In the genomic region with DNA sequence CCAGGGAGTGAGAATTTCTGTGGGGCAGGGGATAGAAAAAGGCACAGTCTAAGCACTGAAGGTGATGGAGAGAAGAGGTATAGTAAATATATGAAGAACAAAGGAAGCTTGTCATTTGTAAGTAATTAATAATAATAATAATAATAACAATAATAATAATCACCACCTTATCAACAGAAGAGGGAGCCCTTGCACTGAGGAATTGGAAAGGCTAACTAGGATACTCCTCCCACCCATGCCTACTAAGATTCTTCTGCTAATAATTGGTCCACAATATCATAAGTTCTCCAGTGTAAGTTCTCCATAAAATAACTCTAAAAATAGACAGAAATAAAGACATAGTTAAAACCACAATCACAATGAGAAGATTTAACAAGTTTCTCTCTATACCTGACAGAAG, we compare ENCODE assay signal across 16 cellular contexts. TPM values are rescaled to one million over a fixed set of nuclear protein-coding genes. Genes with fewer than 3 reads are reported as not detected.
DNase-seq lines count a peak whose midpoint lies in the region; ATAC-seq, FAIRE-seq and TF ChIP-seq lines count a peak whose summit lies in the region.
"Had no signal": no experiment of that assay in that cellular context is flagged by ENCODE, and none has a peak within 500 bp of the region (broad histone marks: within the 10 kb centered on the region; RNA-seq: fewer than 3 reads in every experiment).

No MANE protein-coding gene starts in this region.

- POLR2A ChIA-PET in HepG2 (lab: Yijun Ruan, JAX) = no interaction called here

- no peak for TF ChIP-seq RAD21 in HepG2 (CRISPR knock-in tag; IDR thresholded peaks at IDR 0.05)

- H3K27ac ChIP-seq in HepG2 (ENCODE audit: extremely low read length, insufficient read depth, low read length) = no peak overlapping the region
- H3K27ac ChIP-seq in right lobe of liver = no peak overlapping the region
- no peak overlapping the region for H3K27ac ChIP-seq in suprapubic skin
- H3K27ac ChIP-seq: skin epidermis had no signal

- intact Hi-C loops in HepG2 (cut with micrococcal nuclease; ENCODE audit: unreplicated experiment) (loop anchor here (1.0 kb wide), 1 partner anchor 213 kb away; no protein-coding TSS in a partner anchor), right lobe of liver (cut with DNase I) (no loop called here)

- no TSS peak for BruUV-seq in HepG2 (replicated peaks; lab: Mats Ljungman, UMichigan)

- CTCF ChIA-PET in HepG2 (lab: Yijun Ruan, JAX; ENCODE audit: low intra/inter-chr PET ratio, low total read pairs) = interaction anchor here (1.6 to 2.3 kb wide), 2 partner anchors 213 to 227 kb away, joined by 4 to 20 read pairs; no protein-coding TSS in a partner anchor

- H3K4me2 ChIP-seq in HepG2 (ENCODE audit: low read depth, low read length) = no peak overlapping the region

- no peak for ATAC-seq in HepG2
- no peak for ATAC-seq in right lobe of liver
- ATAC-seq in GM18907 (IDR thresholded peaks at IDR 0.05; ENCODE audit: unreplicated experiment) = no peak
- ATAC-seq: naive thymus-derived CD4-positive, alpha-beta T cell had no signal

- H3K27me3 ChIP-seq in HepG2 (ENCODE audit: control insufficient read depth in 1 of 2, insufficient read depth in 2 of 2, low read length in 2 of 2) (no peaks in the 10 kb centered on the region), right lobe of liver (no peaks in the 10 kb centered on the region), suprapubic skin (no peaks in the 10 kb centered on the region)

- no peaks in the 10 kb centered on the region for H3K79me2 ChIP-seq in HepG2 (ENCODE audit: insufficient read depth, low read length)

- H3K9ac ChIP-seq in HepG2 (ENCODE audit: insufficient read depth, low read depth, low read length) = no peak overlapping the region

- no peaks in the 10 kb centered on the region for H4K20me1 ChIP-seq in HepG2 (ENCODE audit: insufficient read depth, low read length)

- FAIRE-seq in HepG2 (lab: Jason Lieb, UNC) = no peak
- FAIRE-seq: keratinocyte had no signal

- no peak for TF ChIP-seq EP300 in HepG2 (IDR thresholded peaks at IDR 0.05; ENCODE audit: low read depth in 2 of 2, low read length in 2 of 2)
- TF ChIP-seq EP300 in HepG2 (CRISPR knock-in tag; IDR thresholded peaks at IDR 0.05; ENCODE audit: borderline replicate concordance) = no peak
- TF ChIP-seq EP300 in suprapubic skin (IDR thresholded peaks at IDR 0.05) = no peak

- in situ Hi-C loops in HepG2 (cut with HindIII; ENCODE audit: extremely low pct_ligation_motif_present, low pct_unique_long_range_greater_than_20kb) = no loop called here

- TF ChIP-seq POLR2A in HepG2 (IDR thresholded peaks at IDR 0.05; ENCODE audit: insufficient read depth in 1 of 2, low read depth in 2 of 2, low read length in 2 of 2) (no peak), right lobe of liver (IDR thresholded peaks at IDR 0.05) (no peak), suprapubic skin (IDR thresholded peaks at IDR 0.05) (no peak)

- H3K4me1 ChIP-seq in HepG2 (ENCODE audit: insufficient read depth, low read length) (no peaks in the 10 kb centered on the region), right lobe of liver (no peaks in the 10 kb centered on the region), suprapubic skin (no peaks in the 10 kb centered on the region)

- H3K4me3 ChIP-seq in HepG2 (replicated peaks in 1 of 3; ENCODE audit: insufficient read depth in 1 of 3, low read depth in 2 of 3, low read length in 3 of 3) (no peak overlapping the region), right lobe of liver (no peak overlapping the region), fibroblast of pulmonary artery (replicated peaks; ENCODE audit: low read depth, low read length) (no peak overlapping the region), suprapubic skin (no peak overlapping the region)
- H3K4me3 ChIP-seq: skin epidermis had no signal

- peak; percentile 4 for DNase-seq in HepG2 (ENCODE audit: low spot score)
- DNase-seq in right lobe of liver = no peak
- peak; percentile 12 for DNase-seq in SW480 (ENCODE audit: low spot score)
- DNase-seq in fibroblast of pulmonary artery (ENCODE audit: low read depth) = peak; percentile 7
- DNase-seq in stimulated activated naive CD4-positive, alpha-beta T cell treated with Interleukin-2 at 50 U/mL for 16 hours (lab: John Stamatoyannopoulos, UW) = no peak
- no peak for DNase-seq in hypothalamus (lab: John Stamatoyannopoulos, UW)
- DNase-seq in suprapubic skin (ENCODE audit: low spot score in 2 of 2) = no peak
- DNase-seq: activated T-cell treated with anti-CD3 and anti-CD28 coated beads, Interleukin-2, amount 50 U/mL, for 24 hours; DMS53; naive thymus-derived CD4-positive, alpha-beta T cell; NCI-H2227 treated with DMSO at 0.1 percent for 48 hours had no signal

- TF ChIP-seq CTCF in HepG2 (CRISPR knock-in tag; IDR thresholded peaks at IDR 0.05) (0 out of 2 replicates have a peak, but pooled peaks have one; percentile 15), right lobe of liver (IDR thresholded peaks at IDR 0.05) (peak in 1 of 4 donors; percentile 5), fibroblast of pulmonary artery (IDR thresholded peaks at IDR 0.05; ENCODE audit: low read length, missing control alignments) (no peak), suprapubic skin (IDR thresholded peaks at IDR 0.05) (no peak)

- no peaks in the 10 kb centered on the region for H3K9me3 ChIP-seq in HepG2 (ENCODE audit: low read length)
- no peaks in the 10 kb centered on the region for H3K9me3 ChIP-seq in right lobe of liver
- no peaks in the 10 kb centered on the region for H3K9me3 ChIP-seq in suprapubic skin

- H3K36me3 ChIP-seq in HepG2 (replicated peaks in 1 of 2; ENCODE audit: control insufficient read depth in 1 of 2, insufficient read depth in 2 of 2, low read length in 2 of 2) (no peaks in the 10 kb centered on the region), right lobe of liver (no peaks in the 10 kb centered on the region), suprapubic skin (no peaks in the 10 kb centered on the region)

- H2AFZ ChIP-seq in HepG2 (ENCODE audit: low read length) = no peak overlapping the region

RNA-seq across cellular contexts. Expression of a gene that starts 0.9 kb away (rescaled TPM):
- total RNA-seq in HepG2 (2016; rRNA removed; fragmentation: Illumina TruSeq; extraction: Trizol) (not detected in 2 replicates), right lobe of liver (not detected), suprapubic skin (not detected)
- not detected in 2 replicates for total RNA-seq in HepG2 (2016; cell fraction: cytosol; rRNA removed; fragmentation: Illumina TruSeq; extraction: Trizol; ENCODE audit: low read depth)
- not detected in 2 replicates for total RNA-seq in HepG2 (2016; cell fraction: insoluble cytoplasmic fraction; rRNA removed; fragmentation: Illumina TruSeq; extraction: Trizol)
- not detected in 2 replicates for total RNA-seq in HepG2 (2016; cell fraction: membrane; rRNA removed; fragmentation: Illumina TruSeq; extraction: Trizol)
- not detected in 2 replicates for total RNA-seq in HepG2 (2016; cell fraction: nucleus; rRNA removed; fragmentation: Illumina TruSeq; extraction: Trizol)
- polyA plus RNA-seq in HepG2 (2011; rRNA removed) = not detected in 2 replicates
- not detected in 2 replicates for polyA plus RNA-seq in HepG2 (2011; cell fraction: cytosol; rRNA removed)
- not detected in 2 replicates for polyA plus RNA-seq in HepG2 (2011; cell fraction: nucleus; rRNA removed)
- not detected in 2 replicates for polyA plus RNA-seq in HepG2 (2012)
- polyA plus RNA-seq in HepG2 (2016; cell fraction: cytosol; fragmentation: Illumina TruSeq; extraction: Trizol; ENCODE audit: low read depth) = not detected in 2 replicates
- not detected in 2 replicates for polyA plus RNA-seq in HepG2 (2016; cell fraction: insoluble cytoplasmic fraction; fragmentation: Illumina TruSeq; extraction: Trizol; ENCODE audit: low read depth)
- polyA plus RNA-seq in HepG2 (2016; cell fraction: membrane; fragmentation: Illumina TruSeq; extraction: Trizol; ENCODE audit: low read depth) = not detected in 2 replicates
- not detected in 2 replicates for polyA plus RNA-seq in HepG2 (2016; cell fraction: nucleus; fragmentation: Illumina TruSeq; extraction: Trizol; ENCODE audit: insufficient read depth, low read depth)
- polyA minus RNA-seq in HepG2 (2011; rRNA and poly(A)+ RNA removed; ENCODE audit: low replicate concordance) = not detected in 2 replicates
- not detected in 2 replicates for polyA minus RNA-seq in HepG2 (2011; cell fraction: cytosol; rRNA and poly(A)+ RNA removed)
- not detected in 2 replicates for polyA minus RNA-seq in HepG2 (2011; cell fraction: nucleus; rRNA and poly(A)+ RNA removed)
- total RNA-seq: naive thymus-derived CD4-positive, alpha-beta T cell had no signal
- polyA plus RNA-seq: esophagus; keratinocyte; naive thymus-derived CD4-positive, alpha-beta T cell; thymus had no signal

RNA-seq across cellular contexts. Expression of a gene that starts 7.3 kb away (rescaled TPM):
- total RNA-seq in HepG2 (2016; rRNA removed; fragmentation: Illumina TruSeq; extraction: Trizol) (not detected in 2 replicates), right lobe of liver (not detected), suprapubic skin (not detected)
- not detected in 2 replicates for total RNA-seq in HepG2 (2016; cell fraction: cytosol; rRNA removed; fragmentation: Illumina TruSeq; extraction: Trizol; ENCODE audit: low read depth)
- total RNA-seq in HepG2 (2016; cell fraction: insoluble cytoplasmic fraction; rRNA removed; fragmentation: Illumina TruSeq; extraction: Trizol) = not detected in 2 replicates
- not detected in 2 replicates for total RNA-seq in HepG2 (2016; cell fraction: membrane; rRNA removed; fragmentation: Illumina TruSeq; extraction: Trizol)
- not detected in 2 replicates for total RNA-seq in HepG2 (2016; cell fraction: nucleus; rRNA removed; fragmentation: Illumina TruSeq; extraction: Trizol)
- polyA plus RNA-seq in HepG2 (2011; rRNA removed) = not detected in 2 replicates
- polyA plus RNA-seq in HepG2 (2011; cell fraction: cytosol; rRNA removed) = not detected in 2 replicates
- not detected in 2 replicates for polyA plus RNA-seq in HepG2 (2011; cell fraction: nucleus; rRNA removed)
- not detected in 2 replicates for polyA plus RNA-seq in HepG2 (2012)
- polyA plus RNA-seq in HepG2 (2016; cell fraction: cytosol; fragmentation: Illumina TruSeq; extraction: Trizol; ENCODE audit: low read depth) = not detected in 2 replicates
- polyA plus RNA-seq in HepG2 (2016; cell fraction: insoluble cytoplasmic fraction; fragmentation: Illumina TruSeq; extraction: Trizol; ENCODE audit: low read depth) = not detected in 2 replicates
- polyA plus RNA-seq in HepG2 (2016; cell fraction: membrane; fragmentation: Illumina TruSeq; extraction: Trizol; ENCODE audit: low read depth) = not detected in 2 replicates
- polyA plus RNA-seq in HepG2 (2016; cell fraction: nucleus; fragmentation: Illumina TruSeq; extraction: Trizol; ENCODE audit: insufficient read depth, low read depth) = not detected in 2 replicates
- not detected in 2 replicates for polyA minus RNA-seq in HepG2 (2011; rRNA and poly(A)+ RNA removed; ENCODE audit: low replicate concordance)
- polyA minus RNA-seq in HepG2 (2011; cell fraction: cytosol; rRNA and poly(A)+ RNA removed) = not detected in 2 replicates
- polyA minus RNA-seq in HepG2 (2011; cell fraction: nucleus; rRNA and poly(A)+ RNA removed) = not detected in 2 replicates
- total RNA-seq: naive thymus-derived CD4-positive, alpha-beta T cell had no signal
- polyA plus RNA-seq: esophagus; keratinocyte; naive thymus-derived CD4-positive, alpha-beta T cell; thymus had no signal

RNA-seq across cellular contexts. Expression of a gene that starts 19.4 kb away (rescaled TPM):
- total RNA-seq in HepG2 (2016; rRNA removed; fragmentation: Illumina TruSeq; extraction: Trizol) (not detected in 2 replicates), right lobe of liver (not detected), suprapubic skin (not detected)
- total RNA-seq in HepG2 (2016; cell fraction: cytosol; rRNA removed; fragmentation: Illumina TruSeq; extraction: Trizol; ENCODE audit: low read depth) = not detected in 2 replicates
- total RNA-seq in HepG2 (2016; cell fraction: insoluble cytoplasmic fraction; rRNA removed; fragmentation: Illumina TruSeq; extraction: Trizol) = not detected in 2 replicates
- total RNA-seq in HepG2 (2016; cell fraction: membrane; rRNA removed; fragmentation: Illumina TruSeq; extraction: Trizol) = not detected in 2 replicates
- total RNA-seq in HepG2 (2016; cell fraction: nucleus; rRNA removed; fragmentation: Illumina TruSeq; extraction: Trizol) = 0.37 TPM in 1 of 2 replicates, not detected in the other
- 0.05 and 0.26 TPM in 2 replicates for polyA plus RNA-seq in HepG2 (2011; rRNA removed)
- 0.08 TPM in 1 of 2 replicates, not detected in the other for polyA plus RNA-seq in HepG2 (2011; cell fraction: cytosol; rRNA removed)
- 0.09 and 0.47 TPM in 2 replicates for polyA plus RNA-seq in HepG2 (2011; cell fraction: nucleus; rRNA removed)
- not detected in 2 replicates for polyA plus RNA-seq in HepG2 (2012)
- polyA plus RNA-seq in HepG2 (2016; cell fraction: cytosol; fragmentation: Illumina TruSeq; extraction: Trizol; ENCODE audit: low read depth) = not detected in 2 replicates
- not detected in 2 replicates for polyA plus RNA-seq in HepG2 (2016; cell fraction: insoluble cytoplasmic fraction; fragmentation: Illumina TruSeq; extraction: Trizol; ENCODE audit: low read depth)
- polyA plus RNA-seq in HepG2 (2016; cell fraction: membrane; fragmentation: Illumina TruSeq; extraction: Trizol; ENCODE audit: low read depth) = not detected in 2 replicates
- polyA plus RNA-seq in HepG2 (2016; cell fraction: nucleus; fragmentation: Illumina TruSeq; extraction: Trizol; ENCODE audit: insufficient read depth, low read depth) = not detected in 2 replicates
- 2.6 TPM in 1 of 2 replicates, not detected in the other for polyA minus RNA-seq in HepG2 (2011; rRNA and poly(A)+ RNA removed; ENCODE audit: low replicate concordance)
- polyA minus RNA-seq in HepG2 (2011; cell fraction: cytosol; rRNA and poly(A)+ RNA removed) = not detected in 2 replicates
- 2.4 and 3.0 TPM in 2 replicates for polyA minus RNA-seq in HepG2 (2011; cell fraction: nucleus; rRNA and poly(A)+ RNA removed)
- total RNA-seq: naive thymus-derived CD4-positive, alpha-beta T cell had no signal
- polyA plus RNA-seq: esophagus; keratinocyte; naive thymus-derived CD4-positive, alpha-beta T cell; thymus had no signal

RNA-seq across cellular contexts. Expression of a gene that starts 38.7 kb away (rescaled TPM):
- not detected in 2 replicates for total RNA-seq in HepG2 (2016; rRNA removed; fragmentation: Illumina TruSeq; extraction: Trizol)
- not detected in 2 replicates for total RNA-seq in HepG2 (2016; cell fraction: cytosol; rRNA removed; fragmentation: Illumina TruSeq; extraction: Trizol; ENCODE audit: low read depth)
- not detected in 2 replicates for total RNA-seq in HepG2 (2016; cell fraction: insoluble cytoplasmic fraction; rRNA removed; fragmentation: Illumina TruSeq; extraction: Trizol)
- total RNA-seq in HepG2 (2016; cell fraction: membrane; rRNA removed; fragmentation: Illumina TruSeq; extraction: Trizol) = not detected in 2 replicates
- total RNA-seq in HepG2 (2016; cell fraction: nucleus; rRNA removed; fragmentation: Illumina TruSeq; extraction: Trizol) = not detected in 2 replicates
- polyA plus RNA-seq in HepG2 (2011; rRNA removed) = 0.05 TPM in 1 of 2 replicates, not detected in the other
- polyA plus RNA-seq in HepG2 (2011; cell fraction: cytosol; rRNA removed) = not detected in 2 replicates
- 0.08 and 0.09 TPM in 2 replicates for polyA plus RNA-seq in HepG2 (2011; cell fraction: nucleus; rRNA removed)
- not detected in 2 replicates for polyA plus RNA-seq in HepG2 (2012)
- not detected in 2 replicates for polyA plus RNA-seq in HepG2 (2016; cell fraction: cytosol; fragmentation: Illumina TruSeq; extraction: Trizol; ENCODE audit: low read depth)
- polyA plus RNA-seq in HepG2 (2016; cell fraction: insoluble cytoplasmic fraction; fragmentation: Illumina TruSeq; extraction: Trizol; ENCODE audit: low read depth) = not detected in 2 replicates
- not detected in 2 replicates for polyA plus RNA-seq in HepG2 (2016; cell fraction: membrane; fragmentation: Illumina TruSeq; extraction: Trizol; ENCODE audit: low read depth)
- not detected in 2 replicates for polyA plus RNA-seq in HepG2 (2016; cell fraction: nucleus; fragmentation: Illumina TruSeq; extraction: Trizol; ENCODE audit: insufficient read depth, low read depth)
- polyA minus RNA-seq in HepG2 (2011; rRNA and poly(A)+ RNA removed; ENCODE audit: low replicate concordance) = 0.54 TPM in 1 of 2 replicates, not detected in the other
- polyA minus RNA-seq in HepG2 (2011; cell fraction: cytosol; rRNA and poly(A)+ RNA removed) = not detected in 2 replicates
- 0.99 and 1.0 TPM in 2 replicates for polyA minus RNA-seq in HepG2 (2011; cell fraction: nucleus; rRNA and poly(A)+ RNA removed)
- not detected for total RNA-seq in right lobe of liver
- not detected for total RNA-seq in suprapubic skin
- total RNA-seq: naive thymus-derived CD4-positive, alpha-beta T cell had no signal
- polyA plus RNA-seq: esophagus; keratinocyte; naive thymus-derived CD4-positive, alpha-beta T cell; thymus had no signal

Comparison
In these comparisons a context has a peak if more than half of its experiments do, and no peak if none do; other contexts are left out.
1. DNase-seq: peak in HepG2 (single experiment), SW480 (single experiment) and fibroblast of pulmonary artery (single experiment); none in right lobe of liver (0 of 3), stimulated activated naive CD4-positive, alpha-beta T cell treated with Interleukin-2 at 50 U/mL for 16 hours (single experiment), hypothalamus (0 of 51) and suprapubic skin (0 of 2).